Comparison of ENCODE assay signal across 8 cellular contexts in genomic region chr9:122904823-122905710, GRCh38. TPM values are rescaled to one million over a fixed set of nuclear protein-coding genes. Genes with fewer than 3 reads are reported as not detected.
DNase-seq lines count a peak whose midpoint lies in the region; ATAC-seq and TF ChIP-seq lines count a peak whose summit lies in the region.

Gene RC3H2, minus strand, starts transcription at chr9:122905359. Its CDS starts 7,850 bp downstream, at chr9:122897509.

- H3K27me3 ChIP-seq in left lung: no peaks in the 10 kb centered on the region

- DNase-seq in CD1c-positive myeloid dendritic cell (ENCODE audit: extremely low spot score): peak; percentile 99
- peak; percentile 100 for DNase-seq in NCI-H82 (lab: John Stamatoyannopoulos, UW)
- peak; percentile 95 to 97 for DNase-seq in activated CD4-positive, alpha-beta T cell treated with anti-CD3 and anti-CD28 coated beads, Interleukin-2, amount 50 U/mL, for 48 hours
- DNase-seq in dermis blood vessel endothelial cell: peak; percentile 100
- DNase-seq in left lung: peak; percentile 97 to 99
- DNase-seq in stimulated activated CD4-positive, alpha-beta T cell treated with anti-CD3 and anti-CD28 coated beads, Interleukin-2, amount 100 ng/mL, for 48 hours: peak; percentile 88 to 92

- TF ChIP-seq CTCF in left lung (IDR thresholded peaks at IDR 0.05): no peak

- H3K4me3 ChIP-seq in left lung: peak within 1 kb of the TSS; percentile 86 to 94

- no peaks in the 10 kb centered on the region for H3K9me3 ChIP-seq in left lung

- intact Hi-C loops in left lung (cut with DNase I): no loop called here

- H3K27ac ChIP-seq in left lung: peak within 1 kb of the TSS; percentile 95 to 96

- ATAC-seq in GM19397 (IDR thresholded peaks at IDR 0.05; ENCODE audit: unreplicated experiment) (peak; percentile 91), HG03571 (IDR thresholded peaks at IDR 0.05; ENCODE audit: unreplicated experiment) (peak; percentile 80), left lung (peak; percentile 95)

- H3K36me3 ChIP-seq in left lung: peaks cover 0 to 14% of the 10 kb centered on the region in 2 donors

- peaks cover 18 to 44% of the 10 kb centered on the region in 2 donors for H3K4me1 ChIP-seq in left lung

RNA-seq across cellular contexts. Expression of gene RC3H2, which starts in this region (rescaled TPM):
- total RNA-seq in dermis blood vessel endothelial cell (88.0 and 114 TPM in 2 replicates), left lung (10 to 100 TPM; 46.1 to 48.3 TPM)

Comparison
In these comparisons a context has a peak if more than half of its experiments do, and no peak if none do; other contexts are left out.
1. Peak in every context shown above with its lines: DNase-seq, ATAC-seq, H3K4me3 ChIP-seq and H3K27ac ChIP-seq.